ENCODE assay signal across 33 cellular contexts in genomic region chr1:236823559-236823958, GRCh38. TPM values are rescaled to one million over a fixed set of nuclear protein-coding genes. Genes with fewer than 3 reads are reported as not detected.
DNase-seq lines count a peak whose midpoint lies in the region; ATAC-seq and TF ChIP-seq lines count a peak whose summit lies in the region.
"Had no signal": no experiment of that assay in that cellular context is flagged by ENCODE, and none has a peak within 500 bp of the region (broad histone marks: within the 10 kb centered on the region; RNA-seq: fewer than 3 reads in every experiment).

No MANE protein-coding gene starts in this region.

- peak overlapping the region; percentile 22 for H3K27ac Mint-ChIP-seq in activated naive CD8-positive, alpha-beta T cell treated with anti-CD3 and anti-CD28 coated beads, Interleukin-2, amount 50 U/mL, for 24 hours
- no peak overlapping the region for H3K27ac Mint-ChIP-seq in activated naive CD8-positive, alpha-beta T cell treated with anti-CD3 and anti-CD28 coated beads for 36 hours
- H3K27ac Mint-ChIP-seq: B cell; CD14-positive monocyte; CD4-positive, alpha-beta T cell; CD4-positive, CD25-positive, alpha-beta regulatory T cell; CD8-positive, alpha-beta memory T cell; CD8-positive, alpha-beta T cell had no signal

- H3K4me1 Mint-ChIP-seq in activated naive CD8-positive, alpha-beta T cell treated with anti-CD3 and anti-CD28 coated beads, Interleukin-2, amount 50 U/mL, for 24 hours, result peaks cover 11% of the 10 kb centered on the region
- H3K4me1 Mint-ChIP-seq in activated naive CD8-positive, alpha-beta T cell treated with anti-CD3 and anti-CD28 coated beads for 36 hours, result peaks cover 16% of the 10 kb centered on the region
- H3K4me1 Mint-ChIP-seq: CD14-positive monocyte had no signal

- H3K27ac ChIP-seq in HEK293 (ENCODE audit: extremely low read depth, low read depth, low read length), result no peak overlapping the region
- H3K27ac ChIP-seq: 22Rv1; A549; BLaER1; BLaER1 treated with 17β-estradiol and CSF1 and Interleukin-3, amounts not matched to agents 10 nM and 100 nM; C4-2B had no signal

- ATAC-seq in activated naive CD8-positive, alpha-beta T cell treated with anti-CD3 and anti-CD28 coated beads, Interleukin-2, amount 50 U/mL, for 24 hours, result no peak
- ATAC-seq: A549; CD8-positive, alpha-beta T cell had no signal

- no peaks in the 10 kb centered on the region for H3K4me1 ChIP-seq in HEK293 (ENCODE audit: control insufficient read depth, insufficient read depth, low read length)
- H3K4me1 ChIP-seq: A549; BE2C; BLaER1; BLaER1 treated with 17β-estradiol and CSF1 and Interleukin-3, amounts not matched to agents 10 nM and 100 nM; Caco-2 had no signal

- CTCF ChIA-PET in HEK293 (lab: Yijun Ruan, JAX) (interaction anchor here (0.8 kb wide), 1 partner anchor 15 kb away, joined by 3 read pairs; no protein-coding TSS in a partner anchor), HEK293T (lab: Yijun Ruan, JAX) (interaction anchor here (0.8 kb wide), 1 partner anchor 215 kb away, joined by 5 read pairs; no protein-coding TSS in a partner anchor)

- no peak overlapping the region for H3K4me3 Mint-ChIP-seq in activated naive CD8-positive, alpha-beta T cell treated with anti-CD3 and anti-CD28 coated beads, Interleukin-2, amount 50 U/mL, for 24 hours
- no peak overlapping the region for H3K4me3 Mint-ChIP-seq in activated naive CD8-positive, alpha-beta T cell treated with anti-CD3 and anti-CD28 coated beads for 36 hours
- H3K4me3 Mint-ChIP-seq: B cell; CD14-positive monocyte; CD4-positive, alpha-beta memory T cell; CD4-positive, alpha-beta T cell; CD4-positive, CD25-positive, alpha-beta regulatory T cell; CD8-positive, alpha-beta memory T cell; CD8-positive, alpha-beta T cell had no signal

- no peak for TF ChIP-seq CTCF in HEK293 (tag by site-specific recombination; IDR thresholded peaks at IDR 0.05)

- POLR2A ChIA-PET in HEK293 (lab: Yijun Ruan, JAX), result no interaction called here
- POLR2A ChIA-PET in HEK293T (lab: Yijun Ruan, JAX), result interaction anchor here (1.5 kb wide), 1 partner anchor 29 kb away, joined by 5 read pairs; the partner anchor contains the start of gene MTR

- H3K27me3 Mint-ChIP-seq in activated naive CD8-positive, alpha-beta T cell treated with anti-CD3 and anti-CD28 coated beads, Interleukin-2, amount 50 U/mL, for 24 hours, result no peaks in the 10 kb centered on the region
- H3K27me3 Mint-ChIP-seq in activated naive CD8-positive, alpha-beta T cell treated with anti-CD3 and anti-CD28 coated beads for 36 hours, result no peaks in the 10 kb centered on the region
- H3K27me3 Mint-ChIP-seq: B cell; CD4-positive, alpha-beta memory T cell; CD4-positive, alpha-beta T cell; CD4-positive, CD25-positive, alpha-beta regulatory T cell; CD8-positive, alpha-beta memory T cell had no signal

- H3K36me3 ChIP-seq in HEK293 (ENCODE audit: control insufficient read depth in 2 of 2, insufficient read depth in 1 of 2, low read length in 2 of 2), result peaks cover 50 to 70% of the 10 kb centered on the region in 2 experiments

- H3K4me3 ChIP-seq in HEK293 (ENCODE audit: low read depth, low read length), result no peak overlapping the region
- H3K4me3 ChIP-seq: A549; BLaER1; BLaER1 treated with 17β-estradiol and CSF1 and Interleukin-3, amounts not matched to agents 10 nM and 100 nM had no signal

- peaks cover 54% of the 10 kb centered on the region for H3K36me3 Mint-ChIP-seq in activated naive CD8-positive, alpha-beta T cell treated with anti-CD3 and anti-CD28 coated beads, Interleukin-2, amount 50 U/mL, for 24 hours (ENCODE audit: low read depth)
- peaks cover 45% of the 10 kb centered on the region for H3K36me3 Mint-ChIP-seq in activated naive CD8-positive, alpha-beta T cell treated with anti-CD3 and anti-CD28 coated beads for 36 hours

- no peaks in the 10 kb centered on the region for H3K9me3 ChIP-seq in HEK293 (ENCODE audit: control insufficient read depth, insufficient read depth, low read depth, low read length)
- H3K9me3 ChIP-seq: A549; BE2C; BLaER1; BLaER1 treated with 17β-estradiol and CSF1 and Interleukin-3, amounts not matched to agents 10 nM and 100 nM; Caco-2 had no signal

- DNase-seq in activated naive CD8-positive, alpha-beta T cell treated with anti-CD3 and anti-CD28 coated beads, Interleukin-2, amount 50 U/mL, for 24 hours, result no peak
- DNase-seq in activated naive CD8-positive, alpha-beta T cell treated with anti-CD3 and anti-CD28 coated beads for 36 hours, result no peak
- no peak for DNase-seq in HEK293T (ENCODE audit: extremely low spot score)
- DNase-seq in cerebellum (ENCODE audit: low spot score), result no peak
- no peak for DNase-seq in NCI-H146 (lab: John Stamatoyannopoulos, UW)
- DNase-seq: 8988T; ACHN; AML-193; BE2C; C1 segment of cervical spinal cord; Caco-2; Calu3; CD4-positive, alpha-beta memory T cell; CD4-positive, alpha-beta T cell; CD4-positive, CD25-positive, alpha-beta regulatory T cell; CD8-positive, alpha-beta memory T cell; CD8-positive, alpha-beta T cell; COR-L47; DMS 273 treated with DMSO at 0.1 percent for 48 hours; DMS153; DMS53; DMS79; DMS79 treated with DMSO at 0.1 percent for 48 hours; DND-41; EL had no signal

- no peaks in the 10 kb centered on the region for H3K9me3 Mint-ChIP-seq in activated naive CD8-positive, alpha-beta T cell treated with anti-CD3 and anti-CD28 coated beads, Interleukin-2, amount 50 U/mL, for 24 hours
- no peaks in the 10 kb centered on the region for H3K9me3 Mint-ChIP-seq in activated naive CD8-positive, alpha-beta T cell treated with anti-CD3 and anti-CD28 coated beads for 36 hours
- H3K9me3 Mint-ChIP-seq: CD14-positive monocyte; CD4-positive, alpha-beta memory T cell; CD4-positive, alpha-beta T cell; CD4-positive, CD25-positive, alpha-beta regulatory T cell; CD8-positive, alpha-beta memory T cell; CD8-positive, alpha-beta T cell had no signal

TF ChIP-seq in HEK293, 187 proteins besides CTCF, POLR2A, EP300 and RAD21:
- no peak for TF ChIP-seq GLI4 (tag by site-specific recombination; IDR thresholded peaks at IDR 0.05)
- TF ChIP-seq, protein P1, sequence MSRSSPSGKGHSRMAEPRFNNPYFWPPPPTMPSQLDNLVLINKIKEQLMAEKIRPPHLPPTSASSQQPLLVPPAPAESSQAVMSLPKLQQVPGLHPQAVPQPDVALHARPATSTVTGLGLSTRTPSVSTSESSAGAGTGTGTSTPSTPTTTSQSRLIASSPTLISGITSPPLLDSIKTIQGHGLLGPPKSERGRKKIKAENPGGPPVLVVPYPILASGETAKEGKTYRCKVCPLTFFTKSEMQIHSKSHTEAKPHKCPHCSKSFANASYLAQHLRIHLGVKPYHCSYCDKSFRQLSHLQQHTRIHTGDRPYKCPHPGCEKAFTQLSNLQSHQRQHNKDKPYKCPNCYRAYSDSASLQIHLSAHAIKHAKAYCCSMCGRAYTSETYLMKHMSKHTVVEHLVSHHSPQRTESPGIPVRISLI (tag by site-specific recombination; IDR thresholded peaks at IDR 0.05), result peak; percentile 91

TF ChIP-seq in HEK293T, 16 proteins besides CTCF, POLR2A, EP300 and RAD21:
- TF ChIP-seq FOXK2 (IDR thresholded peaks at IDR 0.05) (no peak), ARNT (IDR thresholded peaks at IDR 0.05) (no peak), FOXM1 (IDR thresholded peaks at IDR 0.05; ENCODE audit: borderline replicate concordance) (no peak), HDGF (IDR thresholded peaks at IDR 0.05; ENCODE audit: borderline replicate concordance) (no peak), LEF1 (IDR thresholded peaks at IDR 0.05; ENCODE audit: borderline replicate concordance) (no peak), ZNF384 (IDR thresholded peaks at IDR 0.05) (peak; percentile 72; the same call in 1 of the 2 replicates)
- TF ChIP-seq, protein P2, sequence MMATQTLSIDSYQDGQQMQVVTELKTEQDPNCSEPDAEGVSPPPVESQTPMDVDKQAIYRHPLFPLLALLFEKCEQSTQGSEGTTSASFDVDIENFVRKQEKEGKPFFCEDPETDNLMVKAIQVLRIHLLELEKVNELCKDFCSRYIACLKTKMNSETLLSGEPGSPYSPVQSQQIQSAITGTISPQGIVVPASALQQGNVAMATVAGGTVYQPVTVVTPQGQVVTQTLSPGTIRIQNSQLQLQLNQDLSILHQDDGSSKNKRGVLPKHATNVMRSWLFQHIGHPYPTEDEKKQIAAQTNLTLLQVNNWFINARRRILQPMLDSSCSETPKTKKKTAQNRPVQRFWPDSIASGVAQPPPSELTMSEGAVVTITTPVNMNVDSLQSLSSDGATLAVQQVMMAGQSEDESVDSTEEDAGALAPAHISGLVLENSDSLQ (IDR thresholded peaks at IDR 0.05), result no peak

RNA-seq across cellular contexts. Expression of gene MTR, which starts 28.5 kb away (rescaled TPM):
- 10 to 100 TPM; 60.2 to 62.8 TPM for total RNA-seq in activated naive CD8-positive, alpha-beta T cell treated with anti-CD3 and anti-CD28 coated beads for 36 hours
- 21.4 TPM for total RNA-seq in cerebellum
